Comparison of ENCODE assay signal across 9 cellular contexts in genomic region chr21:44618504-44618903, GRCh38. TPM values are rescaled to one million over a fixed set of nuclear protein-coding genes. Genes with fewer than 3 reads are reported as not detected.
DNase-seq lines count a peak whose midpoint lies in the region; TF ChIP-seq lines count a peak whose summit lies in the region.
"Had no signal": no experiment of that assay in that cellular context is flagged by ENCODE, and none has a peak within 500 bp of the region (broad histone marks: within the 10 kb centered on the region; RNA-seq: fewer than 3 reads in every experiment).

No MANE protein-coding gene starts in this region.

- no peak overlapping the region for H3K4me3 ChIP-seq in GM23248
- peak overlapping the region; percentile 6 for H3K4me3 ChIP-seq in effector memory CD4-positive, alpha-beta T cell (ENCODE audit: insufficient read depth, low read depth, low read length, poor library complexity, severe bottlenecking)
- H3K4me3 ChIP-seq in osteoblast (ENCODE audit: insufficient read depth, low read length): no peak overlapping the region
- no peak overlapping the region for H3K4me3 ChIP-seq in prostate gland

- H3K9me2 ChIP-seq in GM23248 (ENCODE audit: insufficient read depth): no peaks in the 10 kb centered on the region

- H3F3A ChIP-seq in GM23248 (ENCODE audit: insufficient read depth): no peaks in the 10 kb centered on the region

- TF ChIP-seq CTCF in osteoblast (IDR thresholded peaks at IDR 0.05; ENCODE audit: extremely low read depth, low read depth, low read length): peak; percentile 29
- no peak for TF ChIP-seq CTCF in prostate gland (IDR thresholded peaks at IDR 0.05)

- H3K27ac ChIP-seq in GM23248: no peak overlapping the region
- peak overlapping the region; percentile 44 for H3K27ac ChIP-seq in effector memory CD4-positive, alpha-beta T cell (ENCODE audit: insufficient read depth, low read length, poor library complexity, severe bottlenecking)
- no peak overlapping the region for H3K27ac ChIP-seq in osteoblast (ENCODE audit: low read depth, low read length)
- H3K27ac ChIP-seq in prostate gland: no peak overlapping the region

- no peaks in the 10 kb centered on the region for H3K36me3 ChIP-seq in GM23248 (ENCODE audit: low read depth)
- no peaks in the 10 kb centered on the region for H3K36me3 ChIP-seq in effector memory CD4-positive, alpha-beta T cell (ENCODE audit: control insufficient read depth, insufficient read depth, low read length)
- no peaks in the 10 kb centered on the region for H3K36me3 ChIP-seq in osteoblast (ENCODE audit: insufficient read depth, low read length)
- H3K36me3 ChIP-seq in prostate gland: no peaks in the 10 kb centered on the region

- no peaks in the 10 kb centered on the region for H3K79me2 ChIP-seq in GM23248 (ENCODE audit: insufficient read depth)
- H3K79me2 ChIP-seq in osteoblast (ENCODE audit: insufficient read depth, low read length): no peaks in the 10 kb centered on the region

- no peak for TF ChIP-seq POLR2A in prostate gland (IDR thresholded peaks at IDR 0.05)

- H2AFZ ChIP-seq in GM23248: no peak overlapping the region
- H2AFZ ChIP-seq in osteoblast (ENCODE audit: low read length): no peak overlapping the region

- peak; percentile 38 for DNase-seq in GM23248
- peak; percentile 41 for DNase-seq in SK-MEL-5 (ENCODE audit: low read depth, low spot score)
- no peak for DNase-seq in effector memory CD4-positive, alpha-beta T cell
- no peak for DNase-seq in osteoblast (ENCODE audit: insufficient read length, low spot score, missing footprints)
- DNase-seq in NOMO-1 treated with dmso at 0.1 percent for 144 hours (lab: John Stamatoyannopoulos, UW; ENCODE audit: unreplicated experiment): no peak
- DNase-seq in prostate gland (ENCODE audit: low spot score): no peak
- DNase-seq in NCI-H510A (lab: John Stamatoyannopoulos, UW): no peak
- DNase-seq: SW 1271 had no signal

- H3K9ac ChIP-seq in GM23248: no peak overlapping the region

- H3K4me1 ChIP-seq in GM23248 (ENCODE audit: insufficient read depth) (no peaks in the 10 kb centered on the region), osteoblast (ENCODE audit: insufficient read depth, low read length) (no peaks in the 10 kb centered on the region), prostate gland (replicated peaks) (no peaks in the 10 kb centered on the region)
- peaks cover 25% of the 10 kb centered on the region for H3K4me1 ChIP-seq in effector memory CD4-positive, alpha-beta T cell (ENCODE audit: control insufficient read depth, insufficient read depth, low read length, poor library complexity, severe bottlenecking)

- no peak overlapping the region for H3K4me2 ChIP-seq in GM23248 (ENCODE audit: unreplicated experiment)
- H3K4me2 ChIP-seq in osteoblast (ENCODE audit: insufficient read depth, low read length): no peak overlapping the region

- in situ Hi-C loops in GM23248 (cut with MboI): no loop called here
- in situ Hi-C loops in SK-MEL-5 (cut with HindIII; ENCODE audit: low pct_unique_long_range_greater_than_20kb, low sequenced_read_pairs): no loop called here

- H3K27me3 ChIP-seq in GM23248 (replicated peaks; ENCODE audit: insufficient read depth) (no peaks in the 10 kb centered on the region; the same call in 1 of the 2 replicates), osteoblast (ENCODE audit: insufficient read depth, low read length) (no peaks in the 10 kb centered on the region), prostate gland (replicated peaks; ENCODE audit: insufficient read depth) (no peaks in the 10 kb centered on the region)
- no peaks in the 10 kb centered on the region for H3K27me3 ChIP-seq in effector memory CD4-positive, alpha-beta T cell (replicated peaks; ENCODE audit: control insufficient read depth, insufficient read depth, low read length, poor library complexity, severe bottlenecking)

- H4K20me1 ChIP-seq in GM23248 (ENCODE audit: insufficient read depth) (no peaks in the 10 kb centered on the region), osteoblast (ENCODE audit: insufficient read depth, low read length) (no peaks in the 10 kb centered on the region)

- intact Hi-C loops in prostate gland (cut with DNase I): no loop called here

- WGBS in GM23248 (ENCODE audit: low coverage in 1 of 2, low lambda C conversion rate in 2 of 2, missing lambda C conversion rate in 2 of 2), 2 experiments: 3 to 6% methylated on average over 4 of the region's 4 CpGs
- WGBS in prostate gland: 44% methylated on average over 4 of the region's 4 CpGs

- H3K9me3 ChIP-seq in GM23248 (ENCODE audit: low read depth) (no peaks in the 10 kb centered on the region), osteoblast (ENCODE audit: low read depth, low read length) (no peaks in the 10 kb centered on the region), prostate gland (no peaks in the 10 kb centered on the region)
- no peaks in the 10 kb centered on the region for H3K9me3 ChIP-seq in effector memory CD4-positive, alpha-beta T cell (ENCODE audit: control insufficient read depth, low read length)

RNA-seq across cellular contexts. Expression of gene KRTAP10-8, which starts 6.6 kb away (rescaled TPM):
- total RNA-seq in GM23248 (2014; rRNA removed; shearing (Covaris generic)): not detected in 2 replicates
- not detected in 2 replicates for polyA plus RNA-seq in GM23248 (2016; fragmentation: Nextera tagmentation; extraction: Ambion mirVana)
- not detected in 2 replicates for total RNA-seq in SK-MEL-5 (2014; rRNA removed; shearing (Covaris generic))
- polyA plus RNA-seq in SK-MEL-5 (2015; cell fraction: cytosol; rRNA removed): not detected in 2 replicates
- polyA plus RNA-seq in SK-MEL-5 (2015; cell fraction: nucleus; rRNA removed): not detected in 2 replicates
- total RNA-seq in osteoblast (not detected in 2 replicates), prostate gland (not detected)
- total RNA-seq: mononuclear cell had no signal

RNA-seq across cellular contexts. Expression of gene KRTAP10-9, which starts 8.4 kb away (rescaled TPM):
- total RNA-seq in GM23248 (2014; rRNA removed; shearing (Covaris generic)): not detected in 2 replicates
- not detected in 2 replicates for polyA plus RNA-seq in GM23248 (2016; fragmentation: Nextera tagmentation; extraction: Ambion mirVana)
- not detected in 2 replicates for total RNA-seq in SK-MEL-5 (2014; rRNA removed; shearing (Covaris generic))
- not detected in 2 replicates for polyA plus RNA-seq in SK-MEL-5 (2015; cell fraction: cytosol; rRNA removed)
- not detected in 2 replicates for polyA plus RNA-seq in SK-MEL-5 (2015; cell fraction: nucleus; rRNA removed)
- total RNA-seq in osteoblast: not detected in 2 replicates
- total RNA-seq in prostate gland: not detected
- total RNA-seq: mononuclear cell had no signal

RNA-seq across cellular contexts. Expression of gene KRTAP10-7, which starts 18.1 kb away (rescaled TPM):
- not detected in 2 replicates for total RNA-seq in GM23248 (2014; rRNA removed; shearing (Covaris generic))
- polyA plus RNA-seq in GM23248 (2016; fragmentation: Nextera tagmentation; extraction: Ambion mirVana): not detected in 2 replicates
- total RNA-seq in SK-MEL-5 (2014; rRNA removed; shearing (Covaris generic)): not detected in 2 replicates
- polyA plus RNA-seq in SK-MEL-5 (2015; cell fraction: cytosol; rRNA removed): not detected in 2 replicates
- polyA plus RNA-seq in SK-MEL-5 (2015; cell fraction: nucleus; rRNA removed): not detected in 2 replicates
- total RNA-seq in osteoblast (not detected in 2 replicates), prostate gland (not detected)
- total RNA-seq: mononuclear cell had no signal

RNA-seq across cellular contexts. Expression of gene KRTAP10-10, which starts 18.7 kb away (rescaled TPM):
- not detected in 2 replicates for total RNA-seq in GM23248 (2014; rRNA removed; shearing (Covaris generic))
- not detected in 2 replicates for polyA plus RNA-seq in GM23248 (2016; fragmentation: Nextera tagmentation; extraction: Ambion mirVana)
- not detected in 2 replicates for total RNA-seq in SK-MEL-5 (2014; rRNA removed; shearing (Covaris generic))
- polyA plus RNA-seq in SK-MEL-5 (2015; cell fraction: cytosol; rRNA removed): not detected in 2 replicates
- not detected in 2 replicates for polyA plus RNA-seq in SK-MEL-5 (2015; cell fraction: nucleus; rRNA removed)
- total RNA-seq in osteoblast: not detected in 2 replicates
- total RNA-seq in prostate gland: not detected
- total RNA-seq: mononuclear cell had no signal

RNA-seq across cellular contexts. Expression of gene KRTAP10-6, which starts 26.2 kb away (rescaled TPM):
- not detected in 2 replicates for total RNA-seq in GM23248 (2014; rRNA removed; shearing (Covaris generic))
- not detected in 2 replicates for polyA plus RNA-seq in GM23248 (2016; fragmentation: Nextera tagmentation; extraction: Ambion mirVana)
- not detected in 2 replicates for total RNA-seq in SK-MEL-5 (2014; rRNA removed; shearing (Covaris generic))
- not detected in 2 replicates for polyA plus RNA-seq in SK-MEL-5 (2015; cell fraction: cytosol; rRNA removed)
- polyA plus RNA-seq in SK-MEL-5 (2015; cell fraction: nucleus; rRNA removed): not detected in 2 replicates
- total RNA-seq in osteoblast (not detected in 2 replicates), prostate gland (not detected)
- total RNA-seq: mononuclear cell had no signal

Comparison
In these comparisons a context has a peak if more than half of its experiments do, and no peak if none do; other contexts are left out.
1. DNase-seq: peak in GM23248 (single experiment) and SK-MEL-5 (single experiment); none in effector memory CD4-positive, alpha-beta T cell (0 of 3), osteoblast (single experiment), NOMO-1 treated with dmso at 0.1 percent for 144 hours (single experiment), prostate gland (single experiment) and NCI-H510A (single experiment).